In the genomic region with DNA sequence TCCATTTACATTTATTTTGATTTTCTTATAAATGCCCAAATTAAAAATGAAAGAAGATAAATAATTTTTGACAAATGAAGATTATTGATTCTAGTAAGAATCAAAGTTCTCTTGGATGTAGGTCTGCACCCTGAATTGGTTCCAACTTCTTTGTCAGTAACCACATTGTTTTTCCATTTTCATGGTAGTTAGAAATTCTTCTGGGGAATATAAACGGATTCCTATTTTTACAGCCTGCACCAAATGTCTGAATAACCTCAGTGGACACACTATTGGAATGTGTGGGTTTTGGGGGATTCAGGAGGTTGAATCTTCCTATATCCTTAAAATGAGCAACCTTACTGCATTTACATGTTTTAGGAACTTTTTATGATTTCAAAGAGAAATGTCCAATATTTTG, we compare ENCODE assay signal across 22 cellular contexts.
"Had no signal": no experiment of that assay in that cellular context is flagged by ENCODE, and none has a peak within 500 bp of the region (broad histone marks: within the 10 kb centered on the region; RNA-seq: fewer than 3 reads in every experiment).

No MANE protein-coding gene starts in this region.

- H3K4me3 ChIP-seq: colonic mucosa, esophagus squamous epithelium, gastrocnemius medialis, heart left ventricle, hepatocyte, left lung, lower lobe of right lung, mucosa of descending colon had no signal

- H3K36me3 ChIP-seq: colonic mucosa, esophagus squamous epithelium, gastrocnemius medialis, heart left ventricle, left lung, lower lobe of right lung had no signal

- H3K4me1 ChIP-seq: colonic mucosa, esophagus squamous epithelium, left lung, lower lobe of right lung had no signal

- DNase-seq: colonic mucosa; cortex of kidney; effector CD8-positive, alpha-beta T cell; effector memory CD8-positive, alpha-beta T cell; endodermal cell; erythroblast; esophagus squamous epithelium; foreskin fibroblast; foreskin melanocyte; gastrocnemius medialis; glutamatergic neuron; heart left ventricle; hypothalamus; left cardiac atrium; left lung; left ventricle myocardium superior; lower lobe of right lung; mesenchymal stem cell; mucosa of descending colon; naive B cell had no signal

- H3K9me3 ChIP-seq: colonic mucosa, esophagus squamous epithelium, gastrocnemius medialis, heart left ventricle, left lung, lower lobe of right lung, mucosa of descending colon had no signal

- H3K27ac ChIP-seq: colonic mucosa, epithelial cell of prostate, esophagus squamous epithelium, gastrocnemius medialis, heart left ventricle, hepatocyte, left lung, lower lobe of right lung had no signal

- H3K27me3 ChIP-seq: colonic mucosa, esophagus squamous epithelium, gastrocnemius medialis, heart left ventricle, hepatocyte, left lung had no signal
